ENCODE assay signal across 2 cellular contexts in the genomic region with DNA sequence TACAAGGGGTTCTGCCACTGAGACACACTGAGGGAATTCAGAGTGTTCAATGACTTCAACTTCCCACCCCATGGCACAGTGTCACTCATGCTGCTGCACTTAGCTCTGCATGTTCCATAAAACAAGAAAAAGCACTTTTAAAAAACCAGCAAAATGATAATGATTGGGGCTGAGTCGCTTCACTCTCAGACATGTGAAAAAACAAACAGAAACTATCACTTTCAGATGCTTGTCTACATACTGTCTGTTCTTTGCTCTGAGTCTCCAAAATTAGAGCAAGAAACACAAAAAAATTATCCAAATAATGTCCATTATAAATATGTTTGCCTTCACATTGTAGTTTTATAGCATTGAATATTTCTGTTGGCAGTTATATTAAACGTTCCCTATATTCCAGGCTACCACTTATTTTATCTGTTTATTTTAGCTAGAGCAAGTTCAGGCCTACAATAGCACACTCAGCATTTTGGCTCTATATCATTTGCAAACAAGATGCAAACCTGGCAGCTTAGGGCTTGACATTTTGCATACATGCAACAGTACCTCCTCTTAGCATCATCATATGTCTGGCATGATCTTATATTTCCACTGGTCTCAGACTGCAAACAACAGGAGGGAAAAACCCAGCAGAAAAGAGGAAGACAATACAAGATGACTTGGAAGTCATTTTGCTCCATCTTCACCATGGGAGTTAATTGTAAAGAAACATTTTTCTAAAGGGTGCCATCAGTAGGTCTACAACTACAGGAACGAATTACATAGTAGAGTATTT.
A peak's percentile ranks its signal among the peaks of the same experiment; 100 is the strongest.
TF ChIP-seq lines count a peak whose summit lies in the region.

No MANE protein-coding gene starts in this region.

TF ChIP-seq in GM12878, 131 proteins besides CTCF, POLR2A, EP300 and RAD21:
- TF ChIP-seq SPI1 (IDR thresholded peaks at IDR 0.05; ENCODE audit: borderline replicate concordance, insufficient read depth, low read depth, low read length) (peak; percentile 3; the same call in 1 of the 2 replicates), POLR2AphosphoS2 (IDR thresholded peaks at IDR 0.05; ENCODE audit: low read depth, low read length) (no peak)

TF ChIP-seq in GM23338, 12 proteins besides CTCF, POLR2A, EP300 and RAD21:
- TF ChIP-seq ZNF331 (CRISPR knock-in tag; IDR thresholded peaks at IDR 0.05; ENCODE audit: low read depth) (no peak), JUNB (IDR thresholded peaks at IDR 0.05; ENCODE audit: unreplicated experiment) (no peak), EZH2 (IDR thresholded peaks at IDR 0.05; ENCODE audit: low read depth, unreplicated experiment) (no peak), NANOG (IDR thresholded peaks at IDR 0.05; ENCODE audit: borderline replicate concordance) (no peak), CREB1 (CRISPR knock-in tag; IDR thresholded peaks at IDR 0.05; ENCODE audit: low read depth) (no peak), EZH2phosphoT487 (IDR thresholded peaks at IDR 0.05; ENCODE audit: unreplicated experiment) (no peak), POLR2AphosphoS5 (IDR thresholded peaks at IDR 0.05; ENCODE audit: low read depth) (no peak), ZNF114 (CRISPR knock-in tag; IDR thresholded peaks at IDR 0.05) (no peak), STAT1 (IDR thresholded peaks at IDR 0.05; ENCODE audit: unreplicated experiment) (no peak), ETS1 (IDR thresholded peaks at IDR 0.05) (no peak)
- TF ChIP-seq, protein P1, sequence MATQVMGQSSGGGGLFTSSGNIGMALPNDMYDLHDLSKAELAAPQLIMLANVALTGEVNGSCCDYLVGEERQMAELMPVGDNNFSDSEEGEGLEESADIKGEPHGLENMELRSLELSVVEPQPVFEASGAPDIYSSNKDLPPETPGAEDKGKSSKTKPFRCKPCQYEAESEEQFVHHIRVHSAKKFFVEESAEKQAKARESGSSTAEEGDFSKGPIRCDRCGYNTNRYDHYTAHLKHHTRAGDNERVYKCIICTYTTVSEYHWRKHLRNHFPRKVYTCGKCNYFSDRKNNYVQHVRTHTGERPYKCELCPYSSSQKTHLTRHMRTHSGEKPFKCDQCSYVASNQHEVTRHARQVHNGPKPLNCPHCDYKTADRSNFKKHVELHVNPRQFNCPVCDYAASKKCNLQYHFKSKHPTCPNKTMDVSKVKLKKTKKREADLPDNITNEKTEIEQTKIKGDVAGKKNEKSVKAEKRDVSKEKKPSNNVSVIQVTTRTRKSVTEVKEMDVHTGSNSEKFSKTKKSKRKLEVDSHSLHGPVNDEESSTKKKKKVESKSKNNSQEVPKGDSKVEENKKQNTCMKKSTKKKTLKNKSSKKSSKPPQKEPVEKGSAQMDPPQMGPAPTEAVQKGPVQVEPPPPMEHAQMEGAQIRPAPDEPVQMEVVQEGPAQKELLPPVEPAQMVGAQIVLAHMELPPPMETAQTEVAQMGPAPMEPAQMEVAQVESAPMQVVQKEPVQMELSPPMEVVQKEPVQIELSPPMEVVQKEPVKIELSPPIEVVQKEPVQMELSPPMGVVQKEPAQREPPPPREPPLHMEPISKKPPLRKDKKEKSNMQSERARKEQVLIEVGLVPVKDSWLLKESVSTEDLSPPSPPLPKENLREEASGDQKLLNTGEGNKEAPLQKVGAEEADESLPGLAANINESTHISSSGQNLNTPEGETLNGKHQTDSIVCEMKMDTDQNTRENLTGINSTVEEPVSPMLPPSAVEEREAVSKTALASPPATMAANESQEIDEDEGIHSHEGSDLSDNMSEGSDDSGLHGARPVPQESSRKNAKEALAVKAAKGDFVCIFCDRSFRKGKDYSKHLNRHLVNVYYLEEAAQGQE (IDR thresholded peaks at IDR 0.05; ENCODE audit: unreplicated experiment): no peak
- TF ChIP-seq, protein P2, sequence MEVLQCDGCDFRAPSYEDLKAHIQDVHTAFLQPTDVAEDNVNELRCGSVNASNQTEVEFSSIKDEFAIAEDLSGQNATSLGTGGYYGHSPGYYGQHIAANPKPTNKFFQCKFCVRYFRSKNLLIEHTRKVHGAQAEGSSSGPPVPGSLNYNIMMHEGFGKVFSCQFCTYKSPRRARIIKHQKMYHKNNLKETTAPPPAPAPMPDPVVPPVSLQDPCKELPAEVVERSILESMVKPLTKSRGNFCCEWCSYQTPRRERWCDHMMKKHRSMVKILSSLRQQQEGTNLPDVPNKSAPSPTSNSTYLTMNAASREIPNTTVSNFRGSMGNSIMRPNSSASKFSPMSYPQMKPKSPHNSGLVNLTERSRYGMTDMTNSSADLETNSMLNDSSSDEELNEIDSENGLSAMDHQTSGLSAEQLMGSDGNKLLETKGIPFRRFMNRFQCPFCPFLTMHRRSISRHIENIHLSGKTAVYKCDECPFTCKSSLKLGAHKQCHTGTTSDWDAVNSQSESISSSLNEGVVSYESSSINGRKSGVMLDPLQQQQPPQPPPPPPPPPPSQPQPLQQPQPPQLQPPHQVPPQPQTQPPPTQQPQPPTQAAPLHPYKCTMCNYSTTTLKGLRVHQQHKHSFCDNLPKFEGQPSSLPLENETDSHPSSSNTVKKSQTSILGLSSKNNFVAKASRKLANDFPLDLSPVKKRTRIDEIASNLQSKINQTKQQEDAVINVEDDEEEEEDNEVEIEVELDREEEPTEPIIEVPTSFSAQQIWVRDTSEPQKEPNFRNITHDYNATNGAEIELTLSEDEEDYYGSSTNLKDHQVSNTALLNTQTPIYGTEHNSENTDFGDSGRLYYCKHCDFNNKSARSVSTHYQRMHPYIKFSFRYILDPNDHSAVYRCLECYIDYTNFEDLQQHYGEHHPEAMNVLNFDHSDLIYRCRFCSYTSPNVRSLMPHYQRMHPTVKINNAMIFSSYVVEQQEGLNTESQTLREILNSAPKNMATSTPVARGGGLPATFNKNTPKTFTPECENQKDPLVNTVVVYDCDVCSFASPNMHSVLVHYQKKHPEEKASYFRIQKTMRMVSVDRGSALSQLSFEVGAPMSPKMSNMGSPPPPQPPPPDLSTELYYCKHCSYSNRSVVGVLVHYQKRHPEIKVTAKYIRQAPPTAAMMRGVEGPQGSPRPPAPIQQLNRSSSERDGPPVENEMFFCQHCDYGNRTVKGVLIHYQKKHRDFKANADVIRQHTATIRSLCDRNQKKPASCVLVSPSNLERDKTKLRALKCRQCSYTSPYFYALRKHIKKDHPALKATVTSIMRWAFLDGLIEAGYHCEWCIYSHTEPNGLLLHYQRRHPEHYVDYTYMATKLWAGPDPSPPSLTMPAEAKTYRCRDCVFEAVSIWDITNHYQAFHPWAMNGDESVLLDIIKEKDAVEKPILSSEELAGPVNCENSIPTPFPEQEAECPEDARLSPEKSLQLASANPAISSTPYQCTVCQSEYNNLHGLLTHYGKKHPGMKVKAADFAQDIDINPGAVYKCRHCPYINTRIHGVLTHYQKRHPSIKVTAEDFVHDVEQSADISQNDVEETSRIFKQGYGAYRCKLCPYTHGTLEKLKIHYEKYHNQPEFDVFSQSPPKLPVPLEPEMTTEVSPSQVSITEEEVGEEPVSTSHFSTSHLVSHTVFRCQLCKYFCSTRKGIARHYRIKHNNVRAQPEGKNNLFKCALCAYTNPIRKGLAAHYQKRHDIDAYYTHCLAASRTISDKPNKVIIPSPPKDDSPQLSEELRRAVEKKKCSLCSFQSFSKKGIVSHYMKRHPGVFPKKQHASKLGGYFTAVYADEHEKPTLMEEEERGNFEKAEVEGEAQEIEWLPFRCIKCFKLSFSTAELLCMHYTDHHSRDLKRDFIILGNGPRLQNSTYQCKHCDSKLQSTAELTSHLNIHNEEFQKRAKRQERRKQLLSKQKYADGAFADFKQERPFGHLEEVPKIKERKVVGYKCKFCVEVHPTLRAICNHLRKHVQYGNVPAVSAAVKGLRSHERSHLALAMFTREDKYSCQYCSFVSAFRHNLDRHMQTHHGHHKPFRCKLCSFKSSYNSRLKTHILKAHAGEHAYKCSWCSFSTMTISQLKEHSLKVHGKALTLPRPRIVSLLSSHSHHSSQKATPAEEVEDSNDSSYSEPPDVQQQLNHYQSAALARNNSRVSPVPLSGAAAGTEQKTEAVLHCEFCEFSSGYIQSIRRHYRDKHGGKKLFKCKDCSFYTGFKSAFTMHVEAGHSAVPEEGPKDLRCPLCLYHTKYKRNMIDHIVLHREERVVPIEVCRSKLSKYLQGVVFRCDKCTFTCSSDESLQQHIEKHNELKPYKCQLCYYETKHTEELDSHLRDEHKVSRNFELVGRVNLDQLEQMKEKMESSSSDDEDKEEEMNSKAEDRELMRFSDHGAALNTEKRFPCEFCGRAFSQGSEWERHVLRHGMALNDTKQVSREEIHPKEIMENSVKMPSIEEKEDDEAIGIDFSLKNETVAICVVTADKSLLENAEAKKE (CRISPR knock-in tag; IDR thresholded peaks at IDR 0.05): no peak
